ENCODE assay signal across 24 cellular contexts in the genomic region with DNA sequence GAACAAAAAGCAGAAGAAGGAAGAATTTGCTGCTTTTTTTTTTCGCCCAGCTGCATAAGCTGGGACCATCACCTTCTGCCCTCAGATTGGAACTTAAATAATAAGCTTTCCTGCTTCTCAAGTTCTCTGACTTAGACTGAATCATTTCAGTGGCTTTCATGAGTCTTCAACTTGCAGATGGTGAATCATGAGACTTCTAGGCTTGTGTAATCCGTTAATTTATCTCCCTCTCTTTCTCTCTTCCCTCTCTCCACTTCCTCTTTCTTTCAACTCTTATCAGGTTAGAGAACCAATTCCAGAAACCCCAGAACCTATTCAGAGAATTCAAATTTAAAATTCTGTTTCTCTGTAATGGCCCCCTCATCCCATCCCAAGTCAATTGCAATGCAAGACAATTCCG.
A peak's percentile ranks its signal among the peaks of the same experiment; 100 is the strongest.
DNase-seq lines count a peak whose midpoint lies in the region; FAIRE-seq and TF ChIP-seq lines count a peak whose summit lies in the region.
"Had no signal": no experiment of that assay in that cellular context is flagged by ENCODE, and none has a peak within 500 bp of the region (broad histone marks: within the 10 kb centered on the region; RNA-seq: fewer than 3 reads in every experiment).

No MANE protein-coding gene starts in this region.

- intact Hi-C loops in esophagus muscularis mucosa (cut with DNase I): no loop called here
- intact Hi-C loops in activated naive CD4-positive, alpha-beta T cell treated with anti-CD3 and anti-CD28 coated beads for 36 hours (cut with micrococcal nuclease): no loop called here

- TF ChIP-seq CTCF in bronchial epithelial cell (IDR thresholded peaks at IDR 0.05; ENCODE audit: insufficient read depth, low read length, severe bottlenecking): no peak
- no peak for TF ChIP-seq CTCF in esophagus muscularis mucosa (IDR thresholded peaks at IDR 0.05)

- H3K27ac ChIP-seq in esophagus muscularis mucosa (replicated peaks in 1 of 4): no peak overlapping the region
- H3K27ac ChIP-seq: adrenal gland, colonic mucosa, spleen, transverse colon had no signal

- CTCF ChIA-PET in activated naive CD4-positive, alpha-beta T cell treated with anti-CD3 and anti-CD28 coated beads for 36 hours (lab: Charles Lee): no interaction called here

- no peaks in the 10 kb centered on the region for H3K4me1 ChIP-seq in esophagus muscularis mucosa
- H3K4me1 ChIP-seq: adrenal gland, colonic mucosa, spleen, transverse colon had no signal

- H3K27ac Mint-ChIP-seq in activated naive CD4-positive, alpha-beta T cell treated with anti-CD3 and anti-CD28 coated beads for 36 hours: no peak overlapping the region
- H3K27ac Mint-ChIP-seq: activated B cell treated with CpG ODN at 0.5 μM for 24 hours; activated T-helper 2 cell treated with anti-CD3 and anti-CD28 coated beads, Interferon-gamma antibody, Interleukin-2, Interleukin-4, amounts not matched to agents 10 μg/mL and 5 μg/mL and 100 μg/mL, durations not matched to agents 14 hours and 24 hours and 36 hours; CD4-positive, CD25-positive, alpha-beta regulatory T cell; immature natural killer cell; progenitor cell of endocrine pancreas; stimulated activated naive B cell treated with anti-CD40 and anti-IgM and Interleukin-4, amounts not matched to agents 10 μg/mL and 1 μg/mL and 100 μg/mL, for 72 hours; T-cell had no signal

- H3K9me3 Mint-ChIP-seq in activated naive CD4-positive, alpha-beta T cell treated with anti-CD3 and anti-CD28 coated beads for 36 hours: peaks cover 6% of the 10 kb centered on the region
- H3K9me3 Mint-ChIP-seq: activated B cell treated with CpG ODN at 0.5 μM for 24 hours; immature natural killer cell; stimulated activated naive B cell treated with anti-CD40 and anti-IgM and Interleukin-4, amounts not matched to agents 10 μg/mL and 1 μg/mL and 100 μg/mL, for 72 hours had no signal

- H3K36me3 Mint-ChIP-seq in activated naive CD4-positive, alpha-beta T cell treated with anti-CD3 and anti-CD28 coated beads for 36 hours (ENCODE audit: low read depth): no peaks in the 10 kb centered on the region
- H3K36me3 Mint-ChIP-seq: CD4-positive, CD25-positive, alpha-beta regulatory T cell; stimulated activated naive B cell treated with anti-CD40 and anti-IgM and Interleukin-4, amounts not matched to agents 10 μg/mL and 1 μg/mL and 100 μg/mL, for 72 hours; T-cell had no signal

- H3K27me3 Mint-ChIP-seq in activated naive CD4-positive, alpha-beta T cell treated with anti-CD3 and anti-CD28 coated beads for 36 hours (ENCODE audit: low read depth): no peaks in the 10 kb centered on the region
- H3K27me3 Mint-ChIP-seq: activated B cell treated with CpG ODN at 0.5 μM for 24 hours; CD4-positive, CD25-positive, alpha-beta regulatory T cell; progenitor cell of endocrine pancreas; stimulated activated naive B cell treated with anti-CD40 and anti-IgM and Interleukin-4, amounts not matched to agents 10 μg/mL and 1 μg/mL and 100 μg/mL, for 72 hours; T-cell had no signal

- H3K27me3 ChIP-seq in bronchial epithelial cell (ENCODE audit: control insufficient read depth, insufficient read depth, low read length): no peaks in the 10 kb centered on the region
- H3K27me3 ChIP-seq in esophagus muscularis mucosa: no peaks in the 10 kb centered on the region
- H3K27me3 ChIP-seq: adrenal gland, colonic mucosa, spleen, transverse colon had no signal

- H3K4me3 ChIP-seq in bronchial epithelial cell (ENCODE audit: low read depth, low read length) (no peak overlapping the region), esophagus muscularis mucosa (no peak overlapping the region)
- H3K4me3 ChIP-seq: adrenal gland, colonic mucosa, lung, spleen, transverse colon had no signal

- in situ Hi-C loops in KBM-7 (cut with MboI; ENCODE audit: low pct_unique_long_range_greater_than_20kb, low sequenced_read_pairs): no loop called here

- no peak for TF ChIP-seq POLR2A in esophagus muscularis mucosa (IDR thresholded peaks at IDR 0.05; ENCODE audit: low read depth)

- WGBS in esophagus muscularis mucosa: 89% methylated on average over 3 of the region's 3 CpGs

- no peaks in the 10 kb centered on the region for H3K36me3 ChIP-seq in bronchial epithelial cell (ENCODE audit: control insufficient read depth, insufficient read depth, low read length)
- no peaks in the 10 kb centered on the region for H3K36me3 ChIP-seq in esophagus muscularis mucosa
- H3K36me3 ChIP-seq: adrenal gland, colonic mucosa, spleen, transverse colon had no signal

- H3K9me3 ChIP-seq in esophagus muscularis mucosa: no peaks in the 10 kb centered on the region
- H3K9me3 ChIP-seq: adrenal gland, colonic mucosa, transverse colon had no signal

- no peak overlapping the region for H3K4me3 Mint-ChIP-seq in activated naive CD4-positive, alpha-beta T cell treated with anti-CD3 and anti-CD28 coated beads for 36 hours
- H3K4me3 Mint-ChIP-seq: activated B cell treated with CpG ODN at 0.5 μM for 24 hours; CD4-positive, CD25-positive, alpha-beta regulatory T cell; immature natural killer cell; stimulated activated naive B cell treated with anti-CD40 and anti-IgM and Interleukin-4, amounts not matched to agents 10 μg/mL and 1 μg/mL and 100 μg/mL, for 72 hours; T-cell had no signal

- H3K4me1 Mint-ChIP-seq in activated naive CD4-positive, alpha-beta T cell treated with anti-CD3 and anti-CD28 coated beads for 36 hours (ENCODE audit: low read depth): no peaks in the 10 kb centered on the region
- H3K4me1 Mint-ChIP-seq: activated B cell treated with CpG ODN at 0.5 μM for 24 hours; CD4-positive, CD25-positive, alpha-beta regulatory T cell; immature natural killer cell; stimulated activated naive B cell treated with anti-CD40 and anti-IgM and Interleukin-4, amounts not matched to agents 10 μg/mL and 1 μg/mL and 100 μg/mL, for 72 hours; T-cell had no signal

- TF ChIP-seq EP300 in esophagus muscularis mucosa (IDR thresholded peaks at IDR 0.05): no peak

- FAIRE-seq in bronchial epithelial cell (lab: Jason Lieb, UNC): no peak
- no peak for FAIRE-seq in GM19239 (lab: Jason Lieb, UNC)
- FAIRE-seq: endothelial cell of umbilical vein had no signal

- DNase-seq in KBM-7 (peak; percentile 83), RKO (ENCODE audit: low spot score) (peak; percentile 29), bronchial epithelial cell (ENCODE audit: low read depth) (peak; percentile 17), AG20443 (ENCODE audit: low spot score) (no peak), esophagus muscularis mucosa (ENCODE audit: extremely low spot score) (no peak), GM19239 (ENCODE audit: insufficient read length, low spot score) (no peak)
- no peak for DNase-seq in activated naive CD4-positive, alpha-beta T cell treated with anti-CD3 and anti-CD28 coated beads for 36 hours
- DNase-seq: activated B cell treated with CpG ODN at 0.5 μM for 24 hours; adrenal gland; CD4-positive, CD25-positive, alpha-beta regulatory T cell; colonic mucosa; DMS79; glutamatergic neuron; immature natural killer cell; NCI-H2029 treated with DMSO at 0.1 percent for 48 hours; NCI-H510A treated with DMSO at 0.1 percent for 48 hours; spleen; stimulated activated naive B cell treated with anti-CD40 and anti-IgM and Interleukin-4, amounts not matched to agents 10 μg/mL and 1 μg/mL and 100 μg/mL, for 72 hours; T-cell; transverse colon had no signal

Comparison
In these comparisons a context has a peak if more than half of its experiments do, and no peak if none do; other contexts are left out.
1. DNase-seq: peak in KBM-7 (single experiment), RKO (single experiment) and bronchial epithelial cell (single experiment); none in AG20443 (single experiment), esophagus muscularis mucosa (single experiment), activated naive CD4-positive, alpha-beta T cell treated with anti-CD3 and anti-CD28 coated beads for 36 hours (single experiment) and GM19239 (single experiment).